Comparison of ENCODE assay signal across 19 cellular contexts in genomic region chr1:15022069-15022468, GRCh38.
"Had no signal": no experiment of that assay in that cellular context is flagged by ENCODE, and none has a peak within 500 bp of the region (broad histone marks: within the 10 kb centered on the region; RNA-seq: fewer than 3 reads in every experiment).

No MANE protein-coding gene starts in this region.

- H3K9me3 Mint-ChIP-seq: activated B cell treated with CpG ODN at 0.5 μM for 24 hours; activated naive CD4-positive, alpha-beta T cell treated with anti-CD3 and anti-CD28 coated beads, Interleukin-2, amount 10 ng/mL, durations not matched to agents 7 days and 5 days; dendritic cell treated with granulocyte-macrophage colony-stimulating factor and Interleukin-4, amounts not matched to agents 40 ng/mL and 50 ng/mL, for 4 days; naive thymus-derived CD4-positive, alpha-beta T cell; neural progenitor cell; stimulated activated naive CD8-positive, alpha-beta T cell treated with anti-CD3 and anti-CD28 coated beads, Interleukin-15, Interleukin-2, amounts not matched to agents 100 ng/mL and 50 ng/mL, for 24 hours had no signal

- H3K4me1 Mint-ChIP-seq: activated B cell treated with CpG ODN at 0.5 μM for 24 hours; activated CD4-positive, alpha-beta T cell treated with anti-CD3 and anti-CD28 coated beads for 36 hours; activated naive CD4-positive, alpha-beta T cell treated with anti-CD3 and anti-CD28 coated beads, Interleukin-2, amount 10 ng/mL, durations not matched to agents 7 days and 5 days had no signal

- H3K27ac Mint-ChIP-seq: activated B cell treated with CpG ODN at 0.5 μM for 24 hours; activated CD4-positive, alpha-beta T cell treated with anti-CD3 and anti-CD28 coated beads for 36 hours; activated naive CD4-positive, alpha-beta T cell treated with anti-CD3 and anti-CD28 coated beads, Interleukin-2, amount 10 ng/mL, durations not matched to agents 7 days and 5 days; dendritic cell treated with granulocyte-macrophage colony-stimulating factor and Interleukin-4, amounts not matched to agents 40 ng/mL and 50 ng/mL, for 4 days; naive thymus-derived CD4-positive, alpha-beta T cell; neural progenitor cell; stimulated activated naive CD8-positive, alpha-beta T cell treated with anti-CD3 and anti-CD28 coated beads, Interleukin-15, Interleukin-2, amounts not matched to agents 100 ng/mL and 50 ng/mL, for 24 hours had no signal

- H3K4me3 Mint-ChIP-seq: activated B cell treated with CpG ODN at 0.5 μM for 24 hours; activated CD4-positive, alpha-beta T cell treated with anti-CD3 and anti-CD28 coated beads for 36 hours; activated naive CD4-positive, alpha-beta T cell treated with anti-CD3 and anti-CD28 coated beads, Interleukin-2, amount 10 ng/mL, durations not matched to agents 7 days and 5 days; dendritic cell treated with granulocyte-macrophage colony-stimulating factor and Interleukin-4, amounts not matched to agents 40 ng/mL and 50 ng/mL, for 4 days; naive thymus-derived CD4-positive, alpha-beta T cell; neural progenitor cell; stimulated activated naive CD8-positive, alpha-beta T cell treated with anti-CD3 and anti-CD28 coated beads, Interleukin-15, Interleukin-2, amounts not matched to agents 100 ng/mL and 50 ng/mL, for 24 hours had no signal

- H3K4me1 ChIP-seq: neural progenitor cell, prostate gland had no signal

- H3K9ac ChIP-seq: neural progenitor cell had no signal

- H3K9me3 ChIP-seq: heart left ventricle, ovary, prostate gland, tibial artery had no signal

- H3K27ac ChIP-seq: neural progenitor cell, ovary, prostate gland, tibial artery had no signal

- H3K27me3 ChIP-seq: heart left ventricle, neural progenitor cell, ovary, tibial artery had no signal

- H3K36me3 ChIP-seq: heart left ventricle, neural progenitor cell, ovary, prostate gland, tibial artery had no signal

- H3K27me3 Mint-ChIP-seq: activated CD4-positive, alpha-beta T cell treated with anti-CD3 and anti-CD28 coated beads for 36 hours; stimulated activated naive CD8-positive, alpha-beta T cell treated with anti-CD3 and anti-CD28 coated beads, Interleukin-15, Interleukin-2, amounts not matched to agents 100 ng/mL and 50 ng/mL, for 24 hours had no signal

- H3K36me3 Mint-ChIP-seq: activated naive CD4-positive, alpha-beta T cell treated with anti-CD3 and anti-CD28 coated beads, Interleukin-2, amount 10 ng/mL, durations not matched to agents 7 days and 5 days; naive thymus-derived CD4-positive, alpha-beta T cell had no signal

- DNase-seq: activated B cell treated with CpG ODN at 0.5 μM for 24 hours; activated CD4-positive, alpha-beta T cell treated with anti-CD3 and anti-CD28 coated beads for 36 hours; activated CD4-positive, alpha-beta T cell treated with anti-CD3 and anti-CD28 coated beads, Interleukin-2, amount 50 U/mL, for 4 hours; activated CD8-positive, alpha-beta memory T cell treated with anti-CD3 and anti-CD28 coated beads for 24 hours; activated CD8-positive, alpha-beta memory T cell treated with anti-CD3 and anti-CD28 coated beads, Interleukin-2, amount 50 U/mL, for 48 hours; activated naive CD4-positive, alpha-beta T cell treated with anti-CD3 and anti-CD28 coated beads, Interleukin-2, amount 10 ng/mL, durations not matched to agents 7 days and 5 days; activated T-cell treated with anti-CD3 and anti-CD28 coated beads, Interleukin-2, amount 50 U/mL, for 48 hours; amygdala; effector CD4-positive, alpha-beta T cell; naive thymus-derived CD4-positive, alpha-beta T cell; ovary; T-helper 9 cell; tibial artery had no signal

- H3K4me3 ChIP-seq: heart left ventricle, lung, neural progenitor cell, ovary, prostate gland, tibial artery had no signal
